ENCODE assay signal across 10 cellular contexts in the genomic region with DNA sequence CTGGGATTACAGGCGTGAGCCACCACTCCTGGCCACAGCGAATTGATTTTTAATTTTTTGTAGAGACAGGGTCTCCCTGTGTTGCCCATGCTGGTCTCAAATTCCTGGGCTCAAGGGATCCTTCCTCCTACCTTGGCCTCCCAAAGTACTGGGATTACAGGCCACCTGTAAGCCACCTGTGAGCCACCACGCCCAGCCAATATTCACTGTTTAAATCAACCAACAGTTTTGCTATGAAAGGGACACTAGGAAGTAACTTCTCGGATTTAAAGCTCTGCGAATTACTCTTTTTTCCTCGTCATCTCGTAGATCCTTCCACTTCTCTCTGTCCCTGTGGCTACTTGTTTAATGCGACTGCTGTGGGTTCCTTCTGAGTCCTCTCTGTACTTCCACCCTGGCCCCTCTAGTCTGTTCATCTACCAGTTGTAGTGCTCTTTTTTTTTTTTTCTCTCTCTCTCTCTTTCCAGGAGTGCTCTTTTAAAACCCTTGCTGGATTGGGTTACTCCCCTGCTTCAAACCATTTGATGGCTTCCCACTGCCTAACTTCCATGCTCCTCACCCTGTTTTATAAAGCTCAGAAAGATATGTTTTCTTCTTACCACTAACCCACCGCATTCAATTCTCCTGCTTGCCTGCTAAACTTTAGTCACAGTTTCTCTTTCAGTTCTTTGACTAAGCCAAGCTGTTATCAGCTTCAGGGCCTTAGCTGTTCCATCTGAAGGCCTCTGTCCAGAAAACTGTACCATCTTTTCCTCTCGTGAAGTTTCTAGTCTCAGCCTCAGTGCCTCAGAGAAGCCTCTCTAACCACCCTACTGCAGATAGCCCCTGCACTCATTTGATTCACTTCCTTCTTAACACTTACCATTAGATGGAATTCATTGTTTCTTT. TPM values are rescaled to one million over a fixed set of nuclear protein-coding genes. Genes with fewer than 3 reads are reported as not detected.
A peak's percentile ranks its signal among the peaks of the same experiment; 100 is the strongest.
DNase-seq lines count a peak whose midpoint lies in the region; ATAC-seq and TF ChIP-seq lines count a peak whose summit lies in the region.
"Had no signal": no experiment of that assay in that cellular context is flagged by ENCODE, and none has a peak within 500 bp of the region (broad histone marks: within the 10 kb centered on the region; RNA-seq: fewer than 3 reads in every experiment).

No MANE protein-coding gene starts in this region.

- in situ Hi-C loops in HAP-1 (cut with MboI; ENCODE audit: low sequenced_read_pairs) = no loop called here

- TF ChIP-seq CTCF in GM23338 (conservative IDR thresholded peaks at IDR 0.05; ENCODE audit: low read depth in 2 of 2) = no peak

- peaks cover under 1% of the 10 kb centered on the region; the same call in 1 of the 2 replicates for H3K36me3 ChIP-seq in HAP-1 (replicated peaks)
- H3K36me3 ChIP-seq in GM23338 (ENCODE audit: insufficient read depth) = peaks cover 4% of the 10 kb centered on the region; the same call in 1 of the 2 replicates

- H3K27ac Mint-ChIP-seq in activated T-cell treated with anti-CD3 and anti-CD28 coated beads, Interleukin-2, amount 50 U/mL, for 24 hours = peak overlapping the region; percentile 91
- H3K27ac Mint-ChIP-seq in activated naive CD8-positive, alpha-beta T cell treated with anti-CD3 and anti-CD28 coated beads, Interleukin-2, amount 50 U/mL, for 24 hours = peak overlapping the region; percentile 82
- peak overlapping the region; percentile 82 for H3K27ac Mint-ChIP-seq in stimulated activated naive CD8-positive, alpha-beta T cell treated with anti-CD3 and anti-CD28 coated beads, Interleukin-15, Interleukin-2, amounts not matched to agents 100 ng/mL and 50 ng/mL, for 24 hours
- H3K27ac Mint-ChIP-seq in GM23338 = no peak overlapping the region

- H3K79me2 ChIP-seq in GM23338 (replicated peaks; ENCODE audit: insufficient read depth) = peaks cover 84% of the 10 kb centered on the region

- H3K27ac ChIP-seq in GM23338 (ENCODE audit: low read depth) = no peak overlapping the region
- H3K27ac ChIP-seq: tibial artery had no signal

- ATAC-seq in HG03103 (IDR thresholded peaks at IDR 0.05; ENCODE audit: low read depth, unreplicated experiment) (peak; percentile 77), GM23338 (no peak)
- ATAC-seq in activated naive CD8-positive, alpha-beta T cell treated with anti-CD3 and anti-CD28 coated beads, Interleukin-2, amount 50 U/mL, for 24 hours = peak; percentile 92

- no peaks in the 10 kb centered on the region for H3K9me2 ChIP-seq in GM23338 (ENCODE audit: insufficient read depth)
- H3K9me2 ChIP-seq: SK-N-SH had no signal

- H2AFZ ChIP-seq in GM23338 = no peak overlapping the region

- H3K36me3 Mint-ChIP-seq in activated T-cell treated with anti-CD3 and anti-CD28 coated beads, Interleukin-2, amount 50 U/mL, for 24 hours (ENCODE audit: low read depth) = peaks cover 14% of the 10 kb centered on the region
- peaks cover 9% of the 10 kb centered on the region for H3K36me3 Mint-ChIP-seq in activated naive CD8-positive, alpha-beta T cell treated with anti-CD3 and anti-CD28 coated beads, Interleukin-2, amount 50 U/mL, for 24 hours (ENCODE audit: low read depth)
- H3K36me3 Mint-ChIP-seq in stimulated activated naive CD8-positive, alpha-beta T cell treated with anti-CD3 and anti-CD28 coated beads, Interleukin-15, Interleukin-2, amounts not matched to agents 100 ng/mL and 50 ng/mL, for 24 hours (ENCODE audit: low read depth) = peaks cover 8% of the 10 kb centered on the region
- peaks cover 15% of the 10 kb centered on the region for H3K36me3 Mint-ChIP-seq in GM23338 (ENCODE audit: low read depth)

- H3K4me3 ChIP-seq in HAP-1 (no peak overlapping the region), GM23338 (no peak overlapping the region)
- H3K4me3 ChIP-seq: tibial artery had no signal

- H3K4me1 ChIP-seq in HAP-1 = no peaks in the 10 kb centered on the region
- H3K4me1 ChIP-seq in GM23338 (ENCODE audit: insufficient read depth) = no peaks in the 10 kb centered on the region
- H3K4me1 ChIP-seq: tibial artery had no signal

- no peaks in the 10 kb centered on the region for H3K27me3 Mint-ChIP-seq in activated T-cell treated with anti-CD3 and anti-CD28 coated beads, Interleukin-2, amount 50 U/mL, for 24 hours
- no peaks in the 10 kb centered on the region for H3K27me3 Mint-ChIP-seq in activated naive CD8-positive, alpha-beta T cell treated with anti-CD3 and anti-CD28 coated beads, Interleukin-2, amount 50 U/mL, for 24 hours
- H3K27me3 Mint-ChIP-seq in stimulated activated naive CD8-positive, alpha-beta T cell treated with anti-CD3 and anti-CD28 coated beads, Interleukin-15, Interleukin-2, amounts not matched to agents 100 ng/mL and 50 ng/mL, for 24 hours = no peaks in the 10 kb centered on the region
- peaks cover 2% of the 10 kb centered on the region for H3K27me3 Mint-ChIP-seq in GM23338 (ENCODE audit: insufficient read depth, low read depth, poor library complexity)

- no peak for DNase-seq in activated T-cell treated with anti-CD3 and anti-CD28 coated beads, Interleukin-2, amount 50 U/mL, for 24 hours
- DNase-seq in activated T-cell treated with anti-CD3 and anti-CD28 coated beads for 4 hours = no peak
- no peak for DNase-seq in activated naive CD8-positive, alpha-beta T cell treated with anti-CD3 and anti-CD28 coated beads, Interleukin-2, amount 50 U/mL, for 24 hours
- no peak for DNase-seq in HAP-1 (ENCODE audit: low spot score in 2 of 2)
- no peak for DNase-seq in GM23338 (ENCODE audit: low spot score)
- no peak for DNase-seq in activated CD8-positive, alpha-beta memory T cell treated with anti-CD3 and anti-CD28 coated beads, Interleukin-2, amount 50 U/mL, for 4 hours
- DNase-seq: SK-N-SH, tibial artery had no signal

- H3K4me3 Mint-ChIP-seq in activated T-cell treated with anti-CD3 and anti-CD28 coated beads, Interleukin-2, amount 50 U/mL, for 24 hours = peak overlapping the region; percentile 27
- peak overlapping the region; percentile 21 for H3K4me3 Mint-ChIP-seq in activated naive CD8-positive, alpha-beta T cell treated with anti-CD3 and anti-CD28 coated beads, Interleukin-2, amount 50 U/mL, for 24 hours
- peak overlapping the region; percentile 15 for H3K4me3 Mint-ChIP-seq in stimulated activated naive CD8-positive, alpha-beta T cell treated with anti-CD3 and anti-CD28 coated beads, Interleukin-15, Interleukin-2, amounts not matched to agents 100 ng/mL and 50 ng/mL, for 24 hours
- no peak overlapping the region for H3K4me3 Mint-ChIP-seq in GM23338

- H3K9me3 Mint-ChIP-seq in activated T-cell treated with anti-CD3 and anti-CD28 coated beads, Interleukin-2, amount 50 U/mL, for 24 hours = no peaks in the 10 kb centered on the region
- no peaks in the 10 kb centered on the region for H3K9me3 Mint-ChIP-seq in activated naive CD8-positive, alpha-beta T cell treated with anti-CD3 and anti-CD28 coated beads, Interleukin-2, amount 50 U/mL, for 24 hours
- H3K9me3 Mint-ChIP-seq in stimulated activated naive CD8-positive, alpha-beta T cell treated with anti-CD3 and anti-CD28 coated beads, Interleukin-15, Interleukin-2, amounts not matched to agents 100 ng/mL and 50 ng/mL, for 24 hours = no peaks in the 10 kb centered on the region
- H3K9me3 Mint-ChIP-seq in GM23338 = no peaks in the 10 kb centered on the region; the same call in 2 of the 3 replicates

- H3K4me1 Mint-ChIP-seq in activated T-cell treated with anti-CD3 and anti-CD28 coated beads, Interleukin-2, amount 50 U/mL, for 24 hours (ENCODE audit: low read depth) = peaks cover 25% of the 10 kb centered on the region
- peaks cover 25% of the 10 kb centered on the region for H3K4me1 Mint-ChIP-seq in activated naive CD8-positive, alpha-beta T cell treated with anti-CD3 and anti-CD28 coated beads, Interleukin-2, amount 50 U/mL, for 24 hours
- peaks cover 26% of the 10 kb centered on the region for H3K4me1 Mint-ChIP-seq in stimulated activated naive CD8-positive, alpha-beta T cell treated with anti-CD3 and anti-CD28 coated beads, Interleukin-15, Interleukin-2, amounts not matched to agents 100 ng/mL and 50 ng/mL, for 24 hours (ENCODE audit: low read depth)
- H3K4me1 Mint-ChIP-seq in GM23338 = no peaks in the 10 kb centered on the region

- no peak overlapping the region for H3K4me2 ChIP-seq in GM23338
- H3K4me2 ChIP-seq: SK-N-SH had no signal

- H4K20me1 ChIP-seq in GM23338 (replicated peaks; ENCODE audit: insufficient read depth) = peaks cover 6% of the 10 kb centered on the region

- H3F3A ChIP-seq in GM23338 (replicated peaks; ENCODE audit: low read depth) = no peaks in the 10 kb centered on the region

- no peaks in the 10 kb centered on the region for H3K9me3 ChIP-seq in HAP-1
- H3K9me3 ChIP-seq: SK-N-SH, tibial artery had no signal

- no peaks in the 10 kb centered on the region for H3K27me3 ChIP-seq in HAP-1 (ENCODE audit: low read depth)
- H3K27me3 ChIP-seq in GM23338 (ENCODE audit: insufficient read depth) = no peaks in the 10 kb centered on the region
- H3K27me3 ChIP-seq: tibial artery had no signal

RNA-seq across cellular contexts. Expression of a gene that starts 12.4 kb away (rescaled TPM):
- total RNA-seq in GM23338 (2014; rRNA removed; shearing (Covaris generic)) = 34.3 and 38.1 TPM in 2 replicates
- 296 and 298 TPM in 2 replicates for polyA plus RNA-seq in GM23338 (2016; fragmentation: Nextera tagmentation; extraction: Ambion mirVana)

RNA-seq across cellular contexts. Expression of a gene that starts 27.0 kb away (rescaled TPM):
- 12.5 and 17.0 TPM in 2 replicates for total RNA-seq in GM23338 (2014; rRNA removed; shearing (Covaris generic))
- 14.7 and 15.4 TPM in 2 replicates for polyA plus RNA-seq in GM23338 (2016; fragmentation: Nextera tagmentation; extraction: Ambion mirVana)
